In the genomic region with DNA sequence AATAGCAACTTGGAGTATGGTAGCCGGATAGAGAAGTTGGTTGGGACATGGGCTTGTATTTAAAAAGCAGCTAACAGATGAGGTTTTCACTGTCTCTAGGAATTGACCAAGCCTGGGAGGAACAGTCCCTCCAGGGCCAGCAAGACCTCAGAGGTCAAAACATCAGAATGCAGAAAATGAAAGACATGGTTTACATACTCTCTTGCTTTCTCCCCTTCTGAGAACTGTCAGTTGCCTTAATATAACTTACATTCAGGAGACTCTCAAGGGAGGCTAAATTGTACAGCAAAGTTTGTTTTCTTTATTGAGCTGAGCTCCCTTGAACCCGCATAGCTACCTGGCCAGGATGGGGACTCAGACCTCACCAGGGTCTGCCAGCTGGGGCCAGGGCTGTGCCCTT, we compare ENCODE assay signal across 36 cellular contexts.
"Had no signal": no experiment of that assay in that cellular context is flagged by ENCODE, and none has a peak within 500 bp of the region (broad histone marks: within the 10 kb centered on the region; RNA-seq: fewer than 3 reads in every experiment).

No MANE protein-coding gene starts in this region.

- H3K27ac Mint-ChIP-seq: activated B cell treated with CpG ODN at 0.5 μM for 24 hours; activated CD4-positive, alpha-beta memory T cell treated with anti-CD3 and anti-CD28 coated beads, Interleukin-2, amount 10 ng/mL, durations not matched to agents 7 days and 5 days; activated CD8-positive, alpha-beta memory T cell treated with anti-CD3 and anti-CD28 coated beads, Interleukin-2, amount 10 ng/mL, durations not matched to agents 7 days and 5 days; activated naive CD8-positive, alpha-beta T cell treated with anti-CD3 and anti-CD28 coated beads for 36 hours had no signal

- H3K36me3 Mint-ChIP-seq: activated CD8-positive, alpha-beta memory T cell treated with anti-CD3 and anti-CD28 coated beads, Interleukin-2, amount 10 ng/mL, durations not matched to agents 7 days and 5 days; activated naive CD8-positive, alpha-beta T cell treated with anti-CD3 and anti-CD28 coated beads for 36 hours had no signal

- H3K4me3 Mint-ChIP-seq: activated B cell treated with CpG ODN at 0.5 μM for 24 hours; activated CD4-positive, alpha-beta memory T cell treated with anti-CD3 and anti-CD28 coated beads, Interleukin-2, amount 10 ng/mL, durations not matched to agents 7 days and 5 days; activated CD8-positive, alpha-beta memory T cell treated with anti-CD3 and anti-CD28 coated beads, Interleukin-2, amount 10 ng/mL, durations not matched to agents 7 days and 5 days; activated naive CD8-positive, alpha-beta T cell treated with anti-CD3 and anti-CD28 coated beads for 36 hours; central memory CD8-positive, alpha-beta T cell had no signal

- DNase-seq: activated B cell treated with CpG ODN at 0.5 μM for 24 hours; activated CD4-positive, alpha-beta memory T cell treated with anti-CD3 and anti-CD28 coated beads, Interleukin-2, amount 10 ng/mL, durations not matched to agents 7 days and 5 days; activated CD4-positive, alpha-beta T cell treated with anti-CD3 and anti-CD28 coated beads for 4 hours; activated CD4-positive, CD25-positive, alpha-beta regulatory T cell treated with anti-CD3 and anti-CD28 coated beads, Interleukin-2, amount 50 U/mL, for 72 hours; activated CD8-positive, alpha-beta memory T cell treated with anti-CD3 and anti-CD28 coated beads for 24 hours; activated CD8-positive, alpha-beta memory T cell treated with anti-CD3 and anti-CD28 coated beads, Interleukin-2, amount 10 ng/mL, durations not matched to agents 7 days and 5 days; activated CD8-positive, alpha-beta memory T cell treated with anti-CD3 and anti-CD28 coated beads, Interleukin-2, amount 50 U/mL, for 48 hours; activated effector memory CD4-positive, alpha-beta T cell treated with Interleukin-2 at 50 U/mL for 16 hours; activated naive CD4-positive, alpha-beta T cell; activated naive CD4-positive, alpha-beta T cell treated with anti-CD3 and anti-CD28 coated beads, Interleukin-2, amount 50 U/mL, for 16 hours; activated naive CD8-positive, alpha-beta T cell treated with anti-CD3 and anti-CD28 coated beads for 36 hours; activated T-cell treated with anti-CD3 and anti-CD28 coated beads, Interleukin-2, amount 50 U/mL, for 48 hours; amniotic stem cell; aorta; brain microvascular endothelial cell; Karpas-422; KBM-7; MM.1S; MV-4-11; NCI-H1092; NCI-H1436 treated with DMSO at 0.1 percent for 48 hours; NCI-H1694 treated with DMSO at 0.1 percent for 48 hours; NCI-H2029; NCI-H345; NCI-H526; NCI-H748 treated with DMSO at 0.1 percent for 48 hours; NK-92 treated with Interleukin-12 subunit alpha and Interleukin-12 subunit beta, amount 100 ng/mL, for 24 hours; PC-3; Right ventricle myocardium superior; SW 1271; T-helper 1 cell; T-helper 2 cell; T-helper 9 cell had no signal

- H3K27me3 Mint-ChIP-seq: activated B cell treated with CpG ODN at 0.5 μM for 24 hours; activated CD4-positive, alpha-beta memory T cell treated with anti-CD3 and anti-CD28 coated beads, Interleukin-2, amount 10 ng/mL, durations not matched to agents 7 days and 5 days; activated CD8-positive, alpha-beta memory T cell treated with anti-CD3 and anti-CD28 coated beads, Interleukin-2, amount 10 ng/mL, durations not matched to agents 7 days and 5 days had no signal

- H3K27me3 ChIP-seq: brain microvascular endothelial cell, cardiac muscle cell had no signal

- H3K4me1 Mint-ChIP-seq: activated B cell treated with CpG ODN at 0.5 μM for 24 hours; activated CD4-positive, alpha-beta memory T cell treated with anti-CD3 and anti-CD28 coated beads, Interleukin-2, amount 10 ng/mL, durations not matched to agents 7 days and 5 days; activated CD8-positive, alpha-beta memory T cell treated with anti-CD3 and anti-CD28 coated beads, Interleukin-2, amount 10 ng/mL, durations not matched to agents 7 days and 5 days; activated naive CD8-positive, alpha-beta T cell treated with anti-CD3 and anti-CD28 coated beads for 36 hours; central memory CD8-positive, alpha-beta T cell had no signal

- H3K9me3 Mint-ChIP-seq: activated B cell treated with CpG ODN at 0.5 μM for 24 hours; activated CD4-positive, alpha-beta memory T cell treated with anti-CD3 and anti-CD28 coated beads, Interleukin-2, amount 10 ng/mL, durations not matched to agents 7 days and 5 days; activated naive CD8-positive, alpha-beta T cell treated with anti-CD3 and anti-CD28 coated beads for 36 hours; central memory CD8-positive, alpha-beta T cell had no signal

- H3K4me3 ChIP-seq: cardiac muscle cell had no signal

- H3K27ac ChIP-seq: brain microvascular endothelial cell, cardiac muscle cell, VCaP had no signal

- H3K36me3 ChIP-seq: brain microvascular endothelial cell, cardiac muscle cell had no signal
